1 cellular context compared by ENCODE assay signal in genomic region chr15:66573719-66574641, GRCh38.
A peak's percentile ranks its signal among the peaks of the same experiment; 100 is the strongest.
TF ChIP-seq lines count a peak whose summit lies in the region.

No MANE protein-coding gene starts in this region.

TF ChIP-seq in GM12878, 131 proteins besides CTCF, POLR2A, EP300 and RAD21:
- TF ChIP-seq NBN (IDR thresholded peaks at IDR 0.05) (no peak), BHLHE40 (IDR thresholded peaks at IDR 0.05; ENCODE audit: borderline replicate concordance in 1 of 2, low read depth in 2 of 2, low read length in 1 of 2) (0 out of 4 replicates have a peak, but pooled peaks of 1 of the 2 experiments have one; percentile 8), RUNX3 (IDR thresholded peaks at IDR 0.05; ENCODE audit: low read length) (peak; percentile 20; the same call in 1 of the 2 replicates), PKNOX1 (IDR thresholded peaks at IDR 0.05) (peak; percentile 59), SPI1 (IDR thresholded peaks at IDR 0.05; ENCODE audit: borderline replicate concordance, insufficient read depth, low read depth, low read length) (no peak), POLR2AphosphoS2 (IDR thresholded peaks at IDR 0.05; ENCODE audit: low read depth, low read length) (no peak), KAT2A (conservative IDR thresholded peaks at IDR 0.05; ENCODE audit: control insufficient read depth, low read depth, low read length) (no peak), ZNF384 (IDR thresholded peaks at IDR 0.05; ENCODE audit: borderline replicate concordance, low read depth, low read length) (peak; percentile 29; the same call in 1 of the 2 replicates)
- TF ChIP-seq, protein P1, sequence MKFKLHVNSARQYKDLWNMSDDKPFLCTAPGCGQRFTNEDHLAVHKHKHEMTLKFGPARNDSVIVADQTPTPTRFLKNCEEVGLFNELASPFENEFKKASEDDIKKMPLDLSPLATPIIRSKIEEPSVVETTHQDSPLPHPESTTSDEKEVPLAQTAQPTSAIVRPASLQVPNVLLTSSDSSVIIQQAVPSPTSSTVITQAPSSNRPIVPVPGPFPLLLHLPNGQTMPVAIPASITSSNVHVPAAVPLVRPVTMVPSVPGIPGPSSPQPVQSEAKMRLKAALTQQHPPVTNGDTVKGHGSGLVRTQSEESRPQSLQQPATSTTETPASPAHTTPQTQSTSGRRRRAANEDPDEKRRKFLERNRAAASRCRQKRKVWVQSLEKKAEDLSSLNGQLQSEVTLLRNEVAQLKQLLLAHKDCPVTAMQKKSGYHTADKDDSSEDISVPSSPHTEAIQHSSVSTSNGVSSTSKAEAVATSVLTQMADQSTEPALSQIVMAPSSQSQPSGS (IDR thresholded peaks at IDR 0.05; ENCODE audit: low read length): no peak
